9 cellular contexts compared by ENCODE assay signal in the genomic region with DNA sequence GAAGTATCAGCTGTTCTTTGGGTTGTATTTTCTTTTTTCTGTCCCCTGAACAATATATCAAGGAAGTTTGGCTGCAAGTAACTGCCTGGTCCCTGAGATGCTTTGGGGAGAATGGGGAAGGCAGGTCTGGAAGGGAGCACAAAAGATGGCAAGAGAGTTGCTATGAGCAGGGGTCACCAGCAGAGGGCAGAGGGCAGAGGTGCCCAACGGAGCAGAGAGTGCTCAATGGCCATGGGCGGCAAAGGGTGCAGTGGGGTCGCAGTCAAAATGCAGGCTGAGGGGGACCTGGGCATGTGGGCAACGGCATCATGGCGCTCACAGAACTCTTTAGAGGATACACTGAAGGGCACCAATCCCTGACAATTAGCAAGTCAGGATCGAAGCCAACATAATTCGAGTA.
A peak's percentile ranks its signal among the peaks of the same experiment; 100 is the strongest.
DNase-seq lines count a peak whose midpoint lies in the region; ATAC-seq and TF ChIP-seq lines count a peak whose summit lies in the region.
"Had no signal": no experiment of that assay in that cellular context is flagged by ENCODE, and none has a peak within 500 bp of the region (broad histone marks: within the 10 kb centered on the region; RNA-seq: fewer than 3 reads in every experiment).

No MANE protein-coding gene starts in this region.

- no peak for TF ChIP-seq POLR2A in NB4 (IDR thresholded peaks at IDR 0.05; ENCODE audit: extremely low read depth, insufficient read length)
- TF ChIP-seq POLR2A in transverse colon (IDR thresholded peaks at IDR 0.05), result no peak
- TF ChIP-seq POLR2A in heart left ventricle (IDR thresholded peaks at IDR 0.05), result no peak

- TF ChIP-seq EP300 in transverse colon (IDR thresholded peaks at IDR 0.05; ENCODE audit: low read depth), result no peak

- WGBS in transverse colon (ENCODE audit: low coverage in 1 of 2), 2 donors, result 84% methylated on average over 7 of the region's 7 CpGs; no CpG with 5 or more reads in 1 of the 2 donors
- WGBS in heart left ventricle, 4 donors, result 80 to 86% (median 84%) methylated on average over 7 of the region's 7 CpGs

- H3K36me3 ChIP-seq in transverse colon, result no peaks in the 10 kb centered on the region
- H3K36me3 ChIP-seq in heart left ventricle, result no peaks in the 10 kb centered on the region

- in situ Hi-C loops in transverse colon (cut with MboI; ENCODE audit: low pct_ligation_motif_present in 1 of 4, low pct_unique_long_range_greater_than_20kb in 1 of 4, low sequenced_read_pairs in 3 of 4), result no loop called here

- no peaks in the 10 kb centered on the region for H3K9me3 ChIP-seq in transverse colon
- H3K9me3 ChIP-seq in heart left ventricle, result no peaks in the 10 kb centered on the region

- H3K4me1 ChIP-seq in transverse colon (peaks cover 0 to 8% (median 3%) of the 10 kb centered on the region in 4 donors), heart left ventricle (peaks cover 0 to 2% (median under 1%) of the 10 kb centered on the region in 12 donors)

- H3K27ac ChIP-seq in transverse colon (no peak overlapping the region), heart left ventricle (no peak overlapping the region)

- ATAC-seq in heart left ventricle, result no peak

- intact Hi-C loops in transverse colon (cut with DNase I; ENCODE audit: low total_unique reads) (no loop called here), heart left ventricle (cut with DNase I) (no loop called here)

- H3K27me3 ChIP-seq in transverse colon (no peaks in the 10 kb centered on the region), heart left ventricle (peaks cover 0 to 2% (median 0%) of the 10 kb centered on the region in 9 donors)

- peak; percentile 41 to 43 for DNase-seq in activated T-cell treated with anti-CD3 and anti-CD28 coated beads, Interleukin-2, amount 50 U/mL, for 48 hours
- DNase-seq in activated T-cell treated with anti-CD3 and anti-CD28 coated beads, Interleukin-2, amount 50 U/mL, for 1 hour, result no peak
- DNase-seq in NB4 (ENCODE audit: low read depth), result peak; percentile 16
- DNase-seq in ecto neural progenitor cell (ENCODE audit: low spot score), result peak; percentile 60
- DNase-seq in stimulated activated CD8-positive, alpha-beta memory T cell treated with anti-CD3 and anti-CD28 coated beads, Interleukin-4, amount 100 ng/mL, for 48 hours, result peak; percentile 45
- no peak for DNase-seq in transverse colon
- DNase-seq in nucleus accumbens (lab: John Stamatoyannopoulos, UW), result no peak
- no peak for DNase-seq in heart left ventricle
- DNase-seq: C1 segment of cervical spinal cord had no signal

- H3K4me3 ChIP-seq in NB4 (ENCODE audit: low read depth, low read length) (no peak overlapping the region), transverse colon (no peak overlapping the region), heart left ventricle (no peak overlapping the region)

- TF ChIP-seq CTCF in NB4 (IDR thresholded peaks at IDR 0.05; ENCODE audit: low read depth, low read length) (peak; percentile 55), transverse colon (IDR thresholded peaks at IDR 0.05) (peak in 1 of 5 experiments; percentile 23), heart left ventricle (IDR thresholded peaks at IDR 0.05) (peak in 2 of 12 donors; percentile 6 to 8)

Comparison
In these comparisons a context has a peak if more than half of its experiments do, and no peak if none do; other contexts are left out.
1. DNase-seq: peak in activated T-cell treated with anti-CD3 and anti-CD28 coated beads, Interleukin-2, amount 50 U/mL, for 48 hours (2 of 2), NB4 (single experiment), ecto neural progenitor cell (single experiment) and stimulated activated CD8-positive, alpha-beta memory T cell treated with anti-CD3 and anti-CD28 coated beads, Interleukin-4, amount 100 ng/mL, for 48 hours (single experiment); none in activated T-cell treated with anti-CD3 and anti-CD28 coated beads, Interleukin-2, amount 50 U/mL, for 1 hour (single experiment), transverse colon (single experiment), nucleus accumbens (0 of 56) and heart left ventricle (0 of 5).